Comparison of ENCODE assay signal across 17 cellular contexts in the genomic region with DNA sequence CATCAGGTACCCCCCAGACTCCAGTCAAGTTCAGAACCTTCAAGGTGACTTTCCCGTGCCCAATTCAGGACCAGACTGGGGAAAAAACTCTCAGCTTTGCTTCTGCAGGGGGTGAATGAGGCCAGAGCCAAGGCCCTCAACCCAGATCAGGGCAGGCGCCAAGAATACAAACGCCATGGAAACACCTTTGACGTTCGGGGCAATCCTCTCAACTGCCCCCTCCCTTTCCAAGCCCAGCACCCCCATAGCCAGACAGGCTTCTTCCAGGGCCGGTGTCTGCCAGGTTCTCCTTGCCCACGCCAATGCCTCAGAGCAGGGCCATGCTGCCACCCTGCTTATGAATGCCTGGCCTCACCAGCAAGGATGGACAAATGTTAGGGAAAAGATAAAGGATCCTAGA. TPM values are rescaled to one million over a fixed set of nuclear protein-coding genes. Genes with fewer than 3 reads are reported as not detected.
DNase-seq lines count a peak whose midpoint lies in the region; ATAC-seq, FAIRE-seq and TF ChIP-seq lines count a peak whose summit lies in the region.
"Had no signal": no experiment of that assay in that cellular context is flagged by ENCODE, and none has a peak within 500 bp of the region (broad histone marks: within the 10 kb centered on the region; RNA-seq: fewer than 3 reads in every experiment).

No MANE protein-coding gene starts in this region.

- H3K27me3 ChIP-seq in Loucy (ENCODE audit: insufficient read depth, low read length, poor library complexity, severe bottlenecking) (no peaks in the 10 kb centered on the region), astrocyte (ENCODE audit: insufficient read depth, low read length) (no peaks in the 10 kb centered on the region), layer of hippocampus (ENCODE audit: control insufficient read depth, insufficient read depth, low read length) (no peaks in the 10 kb centered on the region)
- H3K27me3 ChIP-seq: neural progenitor cell, Peyer's patch had no signal

- no peaks in the 10 kb centered on the region for H3K27me3 Mint-ChIP-seq in astrocyte (ENCODE audit: low read depth, unreplicated experiment)
- H3K27me3 Mint-ChIP-seq in stimulated activated memory B cell treated with anti-CD40 and anti-IgM and Interleukin-4, amounts not matched to agents 10 μg/mL and 1 μg/mL and 100 μg/mL, for 72 hours = no peaks in the 10 kb centered on the region
- H3K27me3 Mint-ChIP-seq: activated naive CD8-positive, alpha-beta T cell treated with anti-CD3 and anti-CD28 coated beads, Interleukin-2, amount 10 ng/mL, durations not matched to agents 7 days and 5 days had no signal

- no peaks in the 10 kb centered on the region for H3K9me3 Mint-ChIP-seq in astrocyte (ENCODE audit: unreplicated experiment)
- no peaks in the 10 kb centered on the region for H3K9me3 Mint-ChIP-seq in stimulated activated memory B cell treated with anti-CD40 and anti-IgM and Interleukin-4, amounts not matched to agents 10 μg/mL and 1 μg/mL and 100 μg/mL, for 72 hours
- H3K9me3 Mint-ChIP-seq: activated naive CD8-positive, alpha-beta T cell treated with anti-CD3 and anti-CD28 coated beads, Interleukin-2, amount 10 ng/mL, durations not matched to agents 7 days and 5 days; neural progenitor cell had no signal

- TF ChIP-seq CTCF in Loucy (conservative IDR thresholded peaks at IDR 0.05; ENCODE audit: low read length) (no peak), astrocyte (IDR thresholded peaks at IDR 0.05; ENCODE audit: insufficient read depth, low read depth, low read length) (no peak)

- H3F3A ChIP-seq in Loucy (ENCODE audit: low read depth) = no peaks in the 10 kb centered on the region

- H3K27ac ChIP-seq in astrocyte (ENCODE audit: low read depth, low read length) (no peak overlapping the region), layer of hippocampus (ENCODE audit: low read depth, low read length) (peak overlapping the region; percentile 96)
- H3K27ac ChIP-seq: neural progenitor cell, Peyer's patch had no signal

- H3K4me1 ChIP-seq in Loucy (ENCODE audit: insufficient read depth, low read length, poor library complexity, severe bottlenecking) (peaks cover 31% of the 10 kb centered on the region), astrocyte (ENCODE audit: insufficient read depth, low read length) (peaks cover 24% of the 10 kb centered on the region)
- H3K4me1 ChIP-seq: neural progenitor cell had no signal

- H3K9me3 ChIP-seq in Loucy (ENCODE audit: insufficient read depth, low read depth, low read length) = no peaks in the 10 kb centered on the region
- H3K9me3 ChIP-seq in astrocyte (ENCODE audit: insufficient read depth, low read depth, low read length) = no peaks in the 10 kb centered on the region
- H3K9me3 ChIP-seq: Peyer's patch had no signal

- H3K36me3 ChIP-seq in Loucy (ENCODE audit: insufficient read depth, low read length) (peaks cover 7% of the 10 kb centered on the region; the same call in 1 of the 2 replicates), astrocyte (ENCODE audit: insufficient read depth, low read length) (peaks cover 24% of the 10 kb centered on the region)
- H3K36me3 ChIP-seq: neural progenitor cell had no signal

- H3K4me3 Mint-ChIP-seq in astrocyte (ENCODE audit: unreplicated experiment) = peak overlapping the region; percentile 14
- no peak overlapping the region for H3K4me3 Mint-ChIP-seq in stimulated activated memory B cell treated with anti-CD40 and anti-IgM and Interleukin-4, amounts not matched to agents 10 μg/mL and 1 μg/mL and 100 μg/mL, for 72 hours
- H3K4me3 Mint-ChIP-seq: activated naive CD8-positive, alpha-beta T cell treated with anti-CD3 and anti-CD28 coated beads, Interleukin-2, amount 10 ng/mL, durations not matched to agents 7 days and 5 days; neural progenitor cell had no signal

- FAIRE-seq in astrocyte (lab: Jason Lieb, UNC) = no peak
- FAIRE-seq: D721Med, endothelial cell of umbilical vein had no signal

- H3K4me2 ChIP-seq in Loucy (ENCODE audit: low read depth, low read length, poor library complexity, severe bottlenecking) (peak overlapping the region; percentile 5), astrocyte (ENCODE audit: low read length) (no peak overlapping the region)
- H3K4me2 ChIP-seq: neural progenitor cell had no signal

- no peak for ATAC-seq in stimulated activated memory B cell treated with anti-CD40 and anti-IgM and Interleukin-4, amounts not matched to agents 10 μg/mL and 1 μg/mL and 100 μg/mL, for 72 hours

- H2AFZ ChIP-seq in Loucy (ENCODE audit: low read length) (no peak overlapping the region), astrocyte (ENCODE audit: low read depth, low read length) (no peak overlapping the region)
- H2AFZ ChIP-seq: neural progenitor cell had no signal

- peaks cover 51% of the 10 kb centered on the region for H3K4me1 Mint-ChIP-seq in astrocyte (ENCODE audit: low read depth, unreplicated experiment)
- peaks cover 26% of the 10 kb centered on the region for H3K4me1 Mint-ChIP-seq in stimulated activated memory B cell treated with anti-CD40 and anti-IgM and Interleukin-4, amounts not matched to agents 10 μg/mL and 1 μg/mL and 100 μg/mL, for 72 hours

- H4K20me1 ChIP-seq in Loucy (ENCODE audit: insufficient read depth, low read length, poor library complexity, severe bottlenecking) (peaks cover 4% of the 10 kb centered on the region), astrocyte (ENCODE audit: insufficient read depth, low read length) (peaks cover 26% of the 10 kb centered on the region)

- no peak for DNase-seq in astrocyte (ENCODE audit: low read depth)
- DNase-seq in central memory CD4-positive, alpha-beta T cell = no peak
- DNase-seq in stimulated activated CD4-positive, alpha-beta T cell treated with anti-CD3 and anti-CD28 coated beads, Interleukin-4, amount 100 ng/mL, for 24 hours = no peak
- no peak for DNase-seq in cerebellar cortex (ENCODE audit: low spot score)
- DNase-seq: activated naive CD8-positive, alpha-beta T cell treated with anti-CD3 and anti-CD28 coated beads, Interleukin-2, amount 10 ng/mL, durations not matched to agents 7 days and 5 days; activated T-cell treated with anti-CD3 and anti-CD28 coated beads, Interleukin-2, amount 50 U/mL, for 48 hours; NCI-H1105; NCI-H2171 treated with DMSO at 0.1 percent for 48 hours; Peyer's patch; stimulated activated naive CD4-positive, alpha-beta T cell had no signal

- H3K27ac Mint-ChIP-seq in astrocyte (ENCODE audit: unreplicated experiment) = peak overlapping the region; percentile 26
- H3K27ac Mint-ChIP-seq in stimulated activated memory B cell treated with anti-CD40 and anti-IgM and Interleukin-4, amounts not matched to agents 10 μg/mL and 1 μg/mL and 100 μg/mL, for 72 hours = peak overlapping the region; percentile 11

- H3K4me3 ChIP-seq in Loucy (ENCODE audit: low read length, poor library complexity, severe bottlenecking) (no peak overlapping the region), astrocyte (ENCODE audit: insufficient read depth, low read depth, low read length) (no peak overlapping the region)
- H3K4me3 ChIP-seq: neural progenitor cell, Peyer's patch had no signal

- peaks cover 14% of the 10 kb centered on the region for H3K36me3 Mint-ChIP-seq in astrocyte (ENCODE audit: low read depth, unreplicated experiment)
- H3K36me3 Mint-ChIP-seq in stimulated activated memory B cell treated with anti-CD40 and anti-IgM and Interleukin-4, amounts not matched to agents 10 μg/mL and 1 μg/mL and 100 μg/mL, for 72 hours = peaks cover 30% of the 10 kb centered on the region

- peaks cover 33% of the 10 kb centered on the region for H3K79me2 ChIP-seq in Loucy (ENCODE audit: insufficient read depth, low read length)
- peaks cover 49% of the 10 kb centered on the region for H3K79me2 ChIP-seq in astrocyte (ENCODE audit: insufficient read depth, low read length)

- H3K9ac ChIP-seq in Loucy (ENCODE audit: low read depth, low read length, poor library complexity, severe bottlenecking) = peak overlapping the region; percentile 52
- H3K9ac ChIP-seq in astrocyte (ENCODE audit: low read length) = no peak overlapping the region
- H3K9ac ChIP-seq: neural progenitor cell had no signal

- H3K9me2 ChIP-seq in Loucy (replicated peaks; ENCODE audit: low read depth, low read length) = no peaks in the 10 kb centered on the region

RNA-seq across cellular contexts. Expression of gene ARHGAP1, which starts 5.8 kb away (rescaled TPM):
- total RNA-seq in astrocyte = 116 and 129 TPM in 2 replicates

RNA-seq across cellular contexts. Expression of gene ZNF408, which starts 6.2 kb away (rescaled TPM):
- total RNA-seq in astrocyte = 18.3 and 20.3 TPM in 2 replicates

RNA-seq across cellular contexts. Expression of gene F2, which starts 24.4 kb away (rescaled TPM):
- 0.57 and 0.60 TPM in 2 replicates for total RNA-seq in astrocyte
- total RNA-seq: activated naive CD8-positive, alpha-beta T cell treated with anti-CD3 and anti-CD28 coated beads, Interleukin-2, amount 10 ng/mL, durations not matched to agents 7 days and 5 days; endothelial cell of umbilical vein; glomerular endothelial cell had no signal
